Comparison of ENCODE assay signal across 9 cellular contexts in the genomic region with DNA sequence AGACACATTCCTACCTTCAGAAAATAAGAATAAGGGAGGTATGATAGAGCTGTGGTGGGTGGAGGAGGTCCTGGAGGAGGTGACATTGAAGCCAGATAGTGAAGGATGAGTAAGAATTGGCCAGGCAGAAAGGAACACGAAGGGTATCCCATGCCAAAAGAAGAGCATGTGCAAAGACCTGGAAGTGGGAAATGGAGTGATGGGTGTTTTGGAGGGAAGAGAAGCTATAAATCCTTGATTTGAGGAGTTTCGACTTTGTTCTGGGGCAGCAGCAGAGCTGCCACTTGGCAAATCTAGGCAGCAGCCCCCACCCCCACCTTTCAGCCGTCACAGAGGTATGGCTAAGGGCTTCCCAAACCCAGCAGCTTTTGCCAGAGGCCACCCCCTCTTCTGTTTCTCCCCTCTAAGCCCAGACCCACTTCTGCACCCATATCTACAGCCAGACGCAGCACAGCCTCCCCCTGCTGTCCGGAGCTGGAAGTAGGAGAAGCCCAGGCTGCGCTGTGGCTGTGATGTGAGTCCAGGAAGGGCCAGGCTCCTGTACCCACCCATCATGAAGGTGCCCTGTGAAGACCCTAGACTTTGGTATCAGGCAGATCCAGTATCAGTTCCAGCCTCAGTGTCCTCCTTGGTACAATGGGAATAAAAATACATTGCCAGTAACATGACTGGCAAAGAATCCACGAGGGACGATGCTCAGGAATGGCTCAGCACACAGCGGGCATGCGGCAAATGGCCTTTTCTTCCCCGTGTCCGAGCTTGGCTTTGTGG.
DNase-seq lines count a peak whose midpoint lies in the region; ATAC-seq and TF ChIP-seq lines count a peak whose summit lies in the region.
"Had no signal": no experiment of that assay in that cellular context is flagged by ENCODE, and none has a peak within 500 bp of the region (broad histone marks: within the 10 kb centered on the region; RNA-seq: fewer than 3 reads in every experiment).

No MANE protein-coding gene starts in this region.

- H3K4me3 ChIP-seq in dorsolateral prefrontal cortex (peak overlapping the region in 27 of 59 donors; percentile 2 to 73 (median 61)), thoracic aorta (no peak overlapping the region)

- peaks cover 45% of the 10 kb centered on the region for H3K27me3 Mint-ChIP-seq in T-helper 2 cell treated with Interferon-gamma antibody and Interleukin-4, amounts not matched to agents 5 μg/mL and 100 μg/mL, for 36 hours (ENCODE audit: low read depth)
- H3K27me3 Mint-ChIP-seq in memory B cell = peaks cover 30% of the 10 kb centered on the region

- peaks cover 0 to 22% of the 10 kb centered on the region in 2 donors for H3K4me1 ChIP-seq in thoracic aorta (ENCODE audit: control insufficient read depth in 1 of 2, low read depth in 2 of 2)
- H3K4me1 ChIP-seq: BLaER1 had no signal

- no peak overlapping the region for H3K4me3 Mint-ChIP-seq in T-helper 2 cell treated with Interferon-gamma antibody and Interleukin-4, amounts not matched to agents 5 μg/mL and 100 μg/mL, for 36 hours
- no peak overlapping the region for H3K4me3 Mint-ChIP-seq in memory B cell

- peak; percentile 69 for DNase-seq in NCI-H1436 (lab: John Stamatoyannopoulos, UW)
- no peak for DNase-seq in NCI-H1436 treated with DMSO at 0.1 percent for 48 hours (lab: John Stamatoyannopoulos, UW)
- peak; percentile 51 for DNase-seq in M059J (ENCODE audit: low read depth)
- DNase-seq in T-helper 2 cell treated with Interferon-gamma antibody and Interleukin-4, amounts not matched to agents 5 μg/mL and 100 μg/mL, for 36 hours (ENCODE audit: low spot score) = peak; percentile 9
- DNase-seq in dorsolateral prefrontal cortex = peak; percentile 70 to 87 (median 82)
- DNase-seq in memory B cell (ENCODE audit: low spot score in 2 of 2) = no peak
- no peak for DNase-seq in thoracic aorta (ENCODE audit: low spot score)

- H3K4me1 Mint-ChIP-seq in T-helper 2 cell treated with Interferon-gamma antibody and Interleukin-4, amounts not matched to agents 5 μg/mL and 100 μg/mL, for 36 hours (ENCODE audit: low read depth) = no peaks in the 10 kb centered on the region
- H3K4me1 Mint-ChIP-seq in memory B cell = peaks cover 3% of the 10 kb centered on the region

- H3K9me3 Mint-ChIP-seq in T-helper 2 cell treated with Interferon-gamma antibody and Interleukin-4, amounts not matched to agents 5 μg/mL and 100 μg/mL, for 36 hours = no peaks in the 10 kb centered on the region
- H3K9me3 Mint-ChIP-seq in memory B cell = no peaks in the 10 kb centered on the region

- intact Hi-C loops in dorsolateral prefrontal cortex (cut with DNase I) = loop anchor here (1.0 to 10.0 kb wide), 5 partner anchors 164 to 717 kb away; no protein-coding TSS in a partner anchor

- no peaks in the 10 kb centered on the region for H3K36me3 Mint-ChIP-seq in T-helper 2 cell treated with Interferon-gamma antibody and Interleukin-4, amounts not matched to agents 5 μg/mL and 100 μg/mL, for 36 hours (ENCODE audit: low read depth)
- no peaks in the 10 kb centered on the region for H3K36me3 Mint-ChIP-seq in memory B cell

- no peaks in the 10 kb centered on the region for H3K36me3 ChIP-seq in thoracic aorta
- H3K36me3 ChIP-seq: BLaER1 had no signal

- H3K27ac ChIP-seq in dorsolateral prefrontal cortex (peak overlapping the region in 41 of 59 donors; percentile 2 to 92 (median 64)), thoracic aorta (no peak overlapping the region)
- H3K27ac ChIP-seq: BLaER1 had no signal

- H3K27me3 ChIP-seq in dorsolateral prefrontal cortex (peaks cover 0 to 27% (median 2%) of the 10 kb centered on the region in 45 donors), thoracic aorta (replicated peaks; ENCODE audit: insufficient read depth) (peaks cover 3% of the 10 kb centered on the region)

- H3K9me3 ChIP-seq in thoracic aorta = no peaks in the 10 kb centered on the region
- H3K9me3 ChIP-seq: BLaER1 had no signal

- ATAC-seq in memory B cell (ENCODE audit: low read depth) (peak; percentile 59), thoracic aorta (ENCODE audit: insufficient number of reproducible peaks, low FRiP score, low read depth) (no peak), HG03097 (IDR thresholded peaks at IDR 0.05; ENCODE audit: low FRiP score, unreplicated experiment) (no peak)

- H3K27ac Mint-ChIP-seq in T-helper 2 cell treated with Interferon-gamma antibody and Interleukin-4, amounts not matched to agents 5 μg/mL and 100 μg/mL, for 36 hours = no peak overlapping the region
- H3K27ac Mint-ChIP-seq in memory B cell = no peak overlapping the region

- TF ChIP-seq CTCF in dorsolateral prefrontal cortex (IDR thresholded peaks at IDR 0.05 in 54 of 56, conservative IDR thresholded peaks at IDR 0.05 in 2 of 56; ENCODE audit: low read depth in 1 of 56, partially characterized antibody in 56 of 56) (peak; percentile 30 to 90 (median 76)), thoracic aorta (IDR thresholded peaks at IDR 0.05) (peak; percentile 46)

Comparison
In these comparisons a context has a peak if more than half of its experiments do, and no peak if none do; other contexts are left out.
1. DNase-seq: peak in NCI-H1436 (single experiment), M059J (single experiment), T-helper 2 cell treated with Interferon-gamma antibody and Interleukin-4, amounts not matched to agents 5 μg/mL and 100 μg/mL, for 36 hours (single experiment) and dorsolateral prefrontal cortex (10 of 10); none in NCI-H1436 treated with DMSO at 0.1 percent for 48 hours (single experiment), memory B cell (0 of 2) and thoracic aorta (single experiment).
2. H3K27ac ChIP-seq: peak in dorsolateral prefrontal cortex (41 of 59); none in thoracic aorta (0 of 2).